Comparison of ENCODE assay signal across 1 cellular context in the genomic region with DNA sequence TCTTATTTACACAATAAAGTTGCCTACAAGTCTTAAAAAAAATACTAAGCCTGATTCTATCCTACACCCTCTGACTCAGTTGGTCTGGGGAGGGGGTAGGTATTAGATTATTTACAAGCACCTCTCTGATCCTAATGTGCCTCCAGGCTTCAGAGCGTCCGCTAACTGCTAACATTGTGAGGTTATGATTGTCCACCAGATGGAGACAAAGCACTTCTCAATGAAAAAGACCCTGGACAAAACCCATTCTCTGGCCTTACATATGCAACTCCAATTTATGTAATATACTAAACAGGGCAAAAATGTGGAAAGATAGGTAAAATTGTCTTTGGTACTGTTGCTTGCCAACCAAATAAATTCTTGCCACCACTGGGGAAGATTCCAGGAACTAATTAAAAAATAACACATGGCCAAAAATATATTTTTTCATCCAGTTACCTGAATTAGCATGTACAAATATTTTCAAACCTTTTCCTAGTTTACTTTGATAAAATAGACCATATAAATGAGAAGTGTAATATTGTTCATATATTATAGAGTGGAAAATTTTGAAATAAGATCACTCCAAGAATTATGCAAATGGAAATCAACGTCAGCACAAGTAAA.
TF ChIP-seq lines count a peak whose summit lies in the region.

No MANE protein-coding gene starts in this region.

TF ChIP-seq in GM23338, 12 proteins besides CTCF, POLR2A, EP300 and RAD21 (continued from another document):
- TF ChIP-seq, protein P1, sequence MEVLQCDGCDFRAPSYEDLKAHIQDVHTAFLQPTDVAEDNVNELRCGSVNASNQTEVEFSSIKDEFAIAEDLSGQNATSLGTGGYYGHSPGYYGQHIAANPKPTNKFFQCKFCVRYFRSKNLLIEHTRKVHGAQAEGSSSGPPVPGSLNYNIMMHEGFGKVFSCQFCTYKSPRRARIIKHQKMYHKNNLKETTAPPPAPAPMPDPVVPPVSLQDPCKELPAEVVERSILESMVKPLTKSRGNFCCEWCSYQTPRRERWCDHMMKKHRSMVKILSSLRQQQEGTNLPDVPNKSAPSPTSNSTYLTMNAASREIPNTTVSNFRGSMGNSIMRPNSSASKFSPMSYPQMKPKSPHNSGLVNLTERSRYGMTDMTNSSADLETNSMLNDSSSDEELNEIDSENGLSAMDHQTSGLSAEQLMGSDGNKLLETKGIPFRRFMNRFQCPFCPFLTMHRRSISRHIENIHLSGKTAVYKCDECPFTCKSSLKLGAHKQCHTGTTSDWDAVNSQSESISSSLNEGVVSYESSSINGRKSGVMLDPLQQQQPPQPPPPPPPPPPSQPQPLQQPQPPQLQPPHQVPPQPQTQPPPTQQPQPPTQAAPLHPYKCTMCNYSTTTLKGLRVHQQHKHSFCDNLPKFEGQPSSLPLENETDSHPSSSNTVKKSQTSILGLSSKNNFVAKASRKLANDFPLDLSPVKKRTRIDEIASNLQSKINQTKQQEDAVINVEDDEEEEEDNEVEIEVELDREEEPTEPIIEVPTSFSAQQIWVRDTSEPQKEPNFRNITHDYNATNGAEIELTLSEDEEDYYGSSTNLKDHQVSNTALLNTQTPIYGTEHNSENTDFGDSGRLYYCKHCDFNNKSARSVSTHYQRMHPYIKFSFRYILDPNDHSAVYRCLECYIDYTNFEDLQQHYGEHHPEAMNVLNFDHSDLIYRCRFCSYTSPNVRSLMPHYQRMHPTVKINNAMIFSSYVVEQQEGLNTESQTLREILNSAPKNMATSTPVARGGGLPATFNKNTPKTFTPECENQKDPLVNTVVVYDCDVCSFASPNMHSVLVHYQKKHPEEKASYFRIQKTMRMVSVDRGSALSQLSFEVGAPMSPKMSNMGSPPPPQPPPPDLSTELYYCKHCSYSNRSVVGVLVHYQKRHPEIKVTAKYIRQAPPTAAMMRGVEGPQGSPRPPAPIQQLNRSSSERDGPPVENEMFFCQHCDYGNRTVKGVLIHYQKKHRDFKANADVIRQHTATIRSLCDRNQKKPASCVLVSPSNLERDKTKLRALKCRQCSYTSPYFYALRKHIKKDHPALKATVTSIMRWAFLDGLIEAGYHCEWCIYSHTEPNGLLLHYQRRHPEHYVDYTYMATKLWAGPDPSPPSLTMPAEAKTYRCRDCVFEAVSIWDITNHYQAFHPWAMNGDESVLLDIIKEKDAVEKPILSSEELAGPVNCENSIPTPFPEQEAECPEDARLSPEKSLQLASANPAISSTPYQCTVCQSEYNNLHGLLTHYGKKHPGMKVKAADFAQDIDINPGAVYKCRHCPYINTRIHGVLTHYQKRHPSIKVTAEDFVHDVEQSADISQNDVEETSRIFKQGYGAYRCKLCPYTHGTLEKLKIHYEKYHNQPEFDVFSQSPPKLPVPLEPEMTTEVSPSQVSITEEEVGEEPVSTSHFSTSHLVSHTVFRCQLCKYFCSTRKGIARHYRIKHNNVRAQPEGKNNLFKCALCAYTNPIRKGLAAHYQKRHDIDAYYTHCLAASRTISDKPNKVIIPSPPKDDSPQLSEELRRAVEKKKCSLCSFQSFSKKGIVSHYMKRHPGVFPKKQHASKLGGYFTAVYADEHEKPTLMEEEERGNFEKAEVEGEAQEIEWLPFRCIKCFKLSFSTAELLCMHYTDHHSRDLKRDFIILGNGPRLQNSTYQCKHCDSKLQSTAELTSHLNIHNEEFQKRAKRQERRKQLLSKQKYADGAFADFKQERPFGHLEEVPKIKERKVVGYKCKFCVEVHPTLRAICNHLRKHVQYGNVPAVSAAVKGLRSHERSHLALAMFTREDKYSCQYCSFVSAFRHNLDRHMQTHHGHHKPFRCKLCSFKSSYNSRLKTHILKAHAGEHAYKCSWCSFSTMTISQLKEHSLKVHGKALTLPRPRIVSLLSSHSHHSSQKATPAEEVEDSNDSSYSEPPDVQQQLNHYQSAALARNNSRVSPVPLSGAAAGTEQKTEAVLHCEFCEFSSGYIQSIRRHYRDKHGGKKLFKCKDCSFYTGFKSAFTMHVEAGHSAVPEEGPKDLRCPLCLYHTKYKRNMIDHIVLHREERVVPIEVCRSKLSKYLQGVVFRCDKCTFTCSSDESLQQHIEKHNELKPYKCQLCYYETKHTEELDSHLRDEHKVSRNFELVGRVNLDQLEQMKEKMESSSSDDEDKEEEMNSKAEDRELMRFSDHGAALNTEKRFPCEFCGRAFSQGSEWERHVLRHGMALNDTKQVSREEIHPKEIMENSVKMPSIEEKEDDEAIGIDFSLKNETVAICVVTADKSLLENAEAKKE (CRISPR knock-in tag; IDR thresholded peaks at IDR 0.05): no peak
- TF ChIP-seq ZNF114 (CRISPR knock-in tag; IDR thresholded peaks at IDR 0.05) (no peak), EZH2phosphoT487 (IDR thresholded peaks at IDR 0.05; ENCODE audit: unreplicated experiment) (no peak), JUNB (IDR thresholded peaks at IDR 0.05; ENCODE audit: unreplicated experiment) (no peak)
- TF ChIP-seq, protein P2, sequence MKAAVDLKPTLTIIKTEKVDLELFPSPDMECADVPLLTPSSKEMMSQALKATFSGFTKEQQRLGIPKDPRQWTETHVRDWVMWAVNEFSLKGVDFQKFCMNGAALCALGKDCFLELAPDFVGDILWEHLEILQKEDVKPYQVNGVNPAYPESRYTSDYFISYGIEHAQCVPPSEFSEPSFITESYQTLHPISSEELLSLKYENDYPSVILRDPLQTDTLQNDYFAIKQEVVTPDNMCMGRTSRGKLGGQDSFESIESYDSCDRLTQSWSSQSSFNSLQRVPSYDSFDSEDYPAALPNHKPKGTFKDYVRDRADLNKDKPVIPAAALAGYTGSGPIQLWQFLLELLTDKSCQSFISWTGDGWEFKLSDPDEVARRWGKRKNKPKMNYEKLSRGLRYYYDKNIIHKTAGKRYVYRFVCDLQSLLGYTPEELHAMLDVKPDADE (IDR thresholded peaks at IDR 0.05): no peak
